26 cellular contexts compared by ENCODE assay signal in the genomic region with DNA sequence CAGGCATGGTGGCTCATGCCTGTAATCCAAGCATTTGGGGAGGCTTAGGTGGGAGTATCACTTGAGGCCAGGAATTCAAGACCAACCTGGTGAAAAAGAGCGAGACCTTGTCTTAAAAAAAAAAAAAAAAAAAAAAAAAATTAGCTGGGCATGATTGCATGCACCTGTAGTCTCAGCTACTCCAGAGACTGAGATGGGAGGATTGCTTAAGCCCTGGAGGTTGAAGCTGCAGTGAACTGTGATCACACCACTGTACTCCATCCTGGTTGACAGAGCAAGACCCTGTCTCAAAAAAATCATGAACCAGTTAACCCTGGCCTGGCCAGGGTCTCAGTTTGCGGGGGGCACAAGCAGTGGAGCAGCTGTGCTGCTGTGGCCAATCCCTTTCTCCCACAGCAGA. TPM values are rescaled to one million over a fixed set of nuclear protein-coding genes. Genes with fewer than 3 reads are reported as not detected.
"Had no signal": no experiment of that assay in that cellular context is flagged by ENCODE, and none has a peak within 500 bp of the region (broad histone marks: within the 10 kb centered on the region; RNA-seq: fewer than 3 reads in every experiment).

No MANE protein-coding gene starts in this region.

- H3K4me3 ChIP-seq: hepatocyte, left lung, lung, prostate gland, spleen, thoracic aorta had no signal

- H3K36me3 Mint-ChIP-seq: immature natural killer cell; mesothelial cell of epicardium; naive thymus-derived CD8-positive, alpha-beta T cell had no signal

- H3K4me2 ChIP-seq: hepatocyte had no signal

- H3K4me3 Mint-ChIP-seq: activated CD4-positive, alpha-beta T cell treated with anti-CD3 and anti-CD28 coated beads, Interleukin-2, amount 10 ng/mL, durations not matched to agents 7 days and 5 days; activated CD8-positive, alpha-beta T cell treated with anti-CD3 and anti-CD28 coated beads, Interleukin-2, amount 10 ng/mL, durations not matched to agents 7 days and 5 days; activated naive CD8-positive, alpha-beta T cell treated with anti-CD3 and anti-CD28 coated beads for 36 hours; activated T-helper 17 cell treated with anti-CD3 and anti-CD28 coated beads, Interleukin-2, amount 50 U/mL, for 72 hours; immature natural killer cell; mesothelial cell of epicardium; naive thymus-derived CD8-positive, alpha-beta T cell had no signal

- DNase-seq: activated CD4-positive, alpha-beta T cell treated with anti-CD3 and anti-CD28 coated beads, Interleukin-2, amount 10 ng/mL, durations not matched to agents 7 days and 5 days; activated CD4-positive, CD25-positive, alpha-beta regulatory T cell treated with anti-CD3 and anti-CD28 coated beads, Interleukin-2, amount 50 U/mL, for 72 hours; activated CD8-positive, alpha-beta T cell treated with anti-CD3 and anti-CD28 coated beads, Interleukin-2, amount 10 ng/mL, durations not matched to agents 7 days and 5 days; activated naive CD4-positive, alpha-beta T cell treated with Interleukin-2 at 50 U/mL for 16 hours; activated naive CD8-positive, alpha-beta T cell treated with anti-CD3 and anti-CD28 coated beads for 36 hours; central memory CD4-positive, alpha-beta T cell; effector memory CD4-positive, alpha-beta T cell; foreskin melanocyte; glutamatergic neuron; immature natural killer cell; left lung; naive thymus-derived CD8-positive, alpha-beta T cell; spleen; stimulated activated CD4-positive, alpha-beta T cell treated with anti-CD3 and anti-CD28 coated beads, Interleukin-4, amount 100 ng/mL, for 1 hour; stimulated activated naive CD4-positive, alpha-beta T cell; WERI-Rb-1 had no signal

- H3K27me3 ChIP-seq: hepatocyte, left lung had no signal

- H3K27ac Mint-ChIP-seq: activated CD4-positive, alpha-beta T cell treated with anti-CD3 and anti-CD28 coated beads, Interleukin-2, amount 10 ng/mL, durations not matched to agents 7 days and 5 days; activated CD8-positive, alpha-beta T cell treated with anti-CD3 and anti-CD28 coated beads, Interleukin-2, amount 10 ng/mL, durations not matched to agents 7 days and 5 days; activated naive CD8-positive, alpha-beta T cell treated with anti-CD3 and anti-CD28 coated beads for 36 hours; activated T-helper 17 cell treated with anti-CD3 and anti-CD28 coated beads, Interleukin-2, amount 50 U/mL, for 72 hours; mesothelial cell of epicardium had no signal

- H3K27me3 Mint-ChIP-seq: activated CD4-positive, alpha-beta T cell treated with anti-CD3 and anti-CD28 coated beads, Interleukin-2, amount 10 ng/mL, durations not matched to agents 7 days and 5 days; activated naive CD8-positive, alpha-beta T cell treated with anti-CD3 and anti-CD28 coated beads for 36 hours; activated T-helper 17 cell treated with anti-CD3 and anti-CD28 coated beads, Interleukin-2, amount 50 U/mL, for 72 hours had no signal

- H3K27ac ChIP-seq: hepatocyte, left lung, prostate gland, spleen, thoracic aorta, WERI-Rb-1 had no signal

- H3K36me3 ChIP-seq: left lung, prostate gland, spleen, thoracic aorta, WERI-Rb-1 had no signal

- H3K9me3 Mint-ChIP-seq: activated CD4-positive, alpha-beta T cell treated with anti-CD3 and anti-CD28 coated beads, Interleukin-2, amount 10 ng/mL, durations not matched to agents 7 days and 5 days; activated naive CD8-positive, alpha-beta T cell treated with anti-CD3 and anti-CD28 coated beads for 36 hours; activated T-helper 17 cell treated with anti-CD3 and anti-CD28 coated beads, Interleukin-2, amount 50 U/mL, for 72 hours; immature natural killer cell; mesothelial cell of epicardium; naive thymus-derived CD8-positive, alpha-beta T cell had no signal

- H3K9me3 ChIP-seq: left lung, prostate gland, spleen, thoracic aorta had no signal

- H2AFZ ChIP-seq: hepatocyte had no signal

- ATAC-seq: activated CD8-positive, alpha-beta T cell treated with anti-CD3 and anti-CD28 coated beads, Interleukin-2, amount 10 ng/mL, durations not matched to agents 7 days and 5 days; activated T-helper 17 cell treated with anti-CD3 and anti-CD28 coated beads, Interleukin-2, amount 50 U/mL, for 72 hours; esophagus mucosa; left lung; naive thymus-derived CD8-positive, alpha-beta T cell had no signal

RNA-seq across cellular contexts. Expression of a gene that starts 48.5 kb away (rescaled TPM):
- total RNA-seq: activated naive CD8-positive, alpha-beta T cell treated with anti-CD3 and anti-CD28 coated beads for 36 hours; astrocyte; endothelial cell of umbilical vein; kidney epithelial cell; naive thymus-derived CD8-positive, alpha-beta T cell had no signal
- polyA plus RNA-seq: naive thymus-derived CD8-positive, alpha-beta T cell had no signal
